8 cellular contexts compared by ENCODE assay signal in genomic region chr5:8457187-8458037, GRCh38.
DNase-seq lines count a peak whose midpoint lies in the region; ATAC-seq and TF ChIP-seq lines count a peak whose summit lies in the region.

No MANE protein-coding gene starts in this region.

- peak overlapping the region; percentile 38 for H3K27ac ChIP-seq in CD8-positive, alpha-beta T cell (ENCODE audit: low read depth, low read length)
- H3K27ac ChIP-seq in brain microvascular endothelial cell, result peak overlapping the region; percentile 90
- peak overlapping the region; percentile 46 to 86 (median 74) for H3K27ac ChIP-seq in spleen

- in situ Hi-C loops in brain microvascular endothelial cell (cut with HindIII; ENCODE audit: low pct_ligation_motif_present, low sequenced_read_pairs), result no loop called here

- peaks cover 4% of the 10 kb centered on the region for H3K36me3 Mint-ChIP-seq in CD8-positive, alpha-beta T cell

- peak overlapping the region; percentile 83 for H3K4me3 Mint-ChIP-seq in CD8-positive, alpha-beta T cell

- DNase-seq in CD8-positive, alpha-beta T cell, result peak; percentile 50 to 84 (median 77)
- DNase-seq in Kasumi-1 (lab: John Stamatoyannopoulos, UW) (peak; percentile 95 to 96), T-helper 9 cell (peak; percentile 65), brain microvascular endothelial cell (peak; percentile 94), spleen (peak; percentile 92), GOT3 (lab: John Stamatoyannopoulos, UW) (no peak)

- no peaks in the 10 kb centered on the region for H3K9me3 Mint-ChIP-seq in CD8-positive, alpha-beta T cell

- peak overlapping the region; percentile 75 for H3K4me3 ChIP-seq in CD8-positive, alpha-beta T cell (ENCODE audit: low read depth, low read length)
- H3K4me3 ChIP-seq in brain microvascular endothelial cell (ENCODE audit: low read depth, low read length), result peak overlapping the region; percentile 81
- H3K4me3 ChIP-seq in iPS-15b (ENCODE audit: low read depth, low read length), result peak overlapping the region; percentile 52
- H3K4me3 ChIP-seq in spleen, result peak overlapping the region; percentile 64 to 88 (median 78)

- 24 to 45% (median 30%) methylated on average over 24 to 74 of the region's 74 CpGs for WGBS in spleen, 5 donors

- H3K4me1 ChIP-seq in CD8-positive, alpha-beta T cell (ENCODE audit: insufficient read depth, low read length), result peaks cover 7% of the 10 kb centered on the region
- H3K4me1 ChIP-seq in iPS-15b (ENCODE audit: control insufficient read depth, insufficient read depth, low read length) (no peaks in the 10 kb centered on the region), spleen (peaks cover 0 to 20% (median 7%) of the 10 kb centered on the region in 6 donors)

- intact Hi-C loops in CD8-positive, alpha-beta T cell (cut with DNase I, micrococcal nuclease), result loop anchor here in 1 of 2 experiments (5.0 kb wide), 1 partner anchor 590 kb away; the partner anchor contains the start of genes FASTKD3 and MTRR
- intact Hi-C loops in spleen (cut with DNase I; ENCODE audit: low total_unique reads), result no loop called here

- CTCF ChIA-PET in CD8-positive, alpha-beta T cell (lab: Charles Lee), result no interaction called here

- H3K4me1 Mint-ChIP-seq in CD8-positive, alpha-beta T cell (ENCODE audit: low read depth), result peaks cover 17% of the 10 kb centered on the region

- no peaks in the 10 kb centered on the region for H3K27me3 Mint-ChIP-seq in CD8-positive, alpha-beta T cell (ENCODE audit: low read depth)

- H3K9ac ChIP-seq in iPS-15b (ENCODE audit: low read depth, low read length), result peak overlapping the region; percentile 17

- H3K9me3 ChIP-seq in CD8-positive, alpha-beta T cell (ENCODE audit: low read length), result no peaks in the 10 kb centered on the region
- no peaks in the 10 kb centered on the region for H3K9me3 ChIP-seq in iPS-15b (ENCODE audit: control insufficient read depth, insufficient read depth, low read length)
- peaks cover 0 to 7% (median 0%) of the 10 kb centered on the region in 8 donors for H3K9me3 ChIP-seq in spleen

- no peaks in the 10 kb centered on the region for H3K36me3 ChIP-seq in CD8-positive, alpha-beta T cell (ENCODE audit: insufficient read depth, low read length)
- H3K36me3 ChIP-seq in brain microvascular endothelial cell (replicated peaks) (no peaks in the 10 kb centered on the region), iPS-15b (ENCODE audit: control insufficient read depth, insufficient read depth, low read length) (no peaks in the 10 kb centered on the region), spleen (peaks cover 0 to 6% (median 0%) of the 10 kb centered on the region in 6 donors)

- no peaks in the 10 kb centered on the region for H3K27me3 ChIP-seq in CD8-positive, alpha-beta T cell (ENCODE audit: insufficient read depth, low read length)
- H3K27me3 ChIP-seq in brain microvascular endothelial cell (replicated peaks) (no peaks in the 10 kb centered on the region), iPS-15b (ENCODE audit: control insufficient read depth, insufficient read depth, low read length) (no peaks in the 10 kb centered on the region), spleen (replicated peaks in 1 of 7) (no peaks in the 10 kb centered on the region)

- POLR2A ChIA-PET in CD8-positive, alpha-beta T cell (lab: Charles Lee), result interaction anchor here (0.9 kb wide), 1 partner anchor 15 kb away, joined by 3 read pairs; no protein-coding TSS in a partner anchor

- no peak for TF ChIP-seq CTCF in CD8-positive, alpha-beta T cell (IDR thresholded peaks at IDR 0.05)
- TF ChIP-seq CTCF in brain microvascular endothelial cell (IDR thresholded peaks at IDR 0.05; ENCODE audit: low read depth, low read length, missing control alignments) (no peak), spleen (IDR thresholded peaks at IDR 0.05 in 8 of 11, conservative IDR thresholded peaks at IDR 0.05 in 3 of 11) (no peak)

- H3K27ac Mint-ChIP-seq in CD8-positive, alpha-beta T cell, result peak overlapping the region; percentile 70

- peak; percentile 93 for ATAC-seq in CD8-positive, alpha-beta T cell
- ATAC-seq in GM21515 (IDR thresholded peaks at IDR 0.05; ENCODE audit: unreplicated experiment), result peak; percentile 89

- TF ChIP-seq POLR2A in spleen (IDR thresholded peaks at IDR 0.05), result peak in 1 of 3 donors; percentile 21

Comparison
In these comparisons a context has a peak if more than half of its experiments do, and no peak if none do; other contexts are left out.
1. H3K27ac ChIP-seq: peak in every context shown above with its lines; median percentile 90 in brain microvascular endothelial cell; 74 in spleen; 38 in CD8-positive, alpha-beta T cell.